In the genomic region with DNA sequence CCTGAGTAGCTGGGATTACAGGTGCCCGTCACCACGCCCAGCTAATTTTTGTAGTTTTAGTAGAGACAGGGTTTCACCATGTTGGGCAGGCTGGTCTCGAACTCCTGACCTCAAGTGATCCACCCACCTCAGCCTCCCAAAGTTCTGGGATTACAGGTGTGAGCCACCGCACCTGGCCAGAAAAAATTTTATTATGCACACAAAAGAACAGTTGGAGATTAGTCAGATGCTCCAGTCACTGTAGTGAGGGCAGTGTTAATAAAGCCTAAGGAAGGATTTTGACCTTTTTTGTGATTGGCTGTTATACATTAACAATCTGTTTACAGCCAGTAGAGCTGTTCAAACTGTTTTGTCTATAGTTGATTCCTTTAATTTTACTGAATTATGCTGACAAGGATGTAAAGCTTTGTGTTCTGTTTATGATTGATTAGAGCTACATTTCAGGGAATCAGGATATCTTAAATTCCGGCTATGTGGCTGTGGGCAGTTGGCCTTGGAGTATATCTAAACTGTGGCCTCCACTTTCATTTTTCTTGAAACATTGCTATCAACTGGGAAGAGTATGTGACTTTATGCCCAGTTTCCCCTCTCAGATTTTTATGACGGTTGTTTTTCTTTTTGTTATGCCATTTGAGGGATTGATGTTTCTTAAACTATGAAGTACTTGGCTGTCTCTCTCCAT, we compare ENCODE assay signal across 12 cellular contexts. TPM values are rescaled to one million over a fixed set of nuclear protein-coding genes. Genes with fewer than 3 reads are reported as not detected.
A peak's percentile ranks its signal among the peaks of the same experiment; 100 is the strongest.
DNase-seq lines count a peak whose midpoint lies in the region; ATAC-seq and TF ChIP-seq lines count a peak whose summit lies in the region.
"Had no signal": no experiment of that assay in that cellular context is flagged by ENCODE, and none has a peak within 500 bp of the region (broad histone marks: within the 10 kb centered on the region; RNA-seq: fewer than 3 reads in every experiment).

No MANE protein-coding gene starts in this region.

- no TSS peak for BruUV-seq in Panc1 (replicated peaks; lab: Mats Ljungman, UMichigan)

- H3K9ac ChIP-seq in mucosa of rectum (ENCODE audit: low read depth in 1 of 2, low read length in 2 of 2), result no peak overlapping the region
- H3K9ac ChIP-seq: neural progenitor cell had no signal

- ATAC-seq in Panc1, result peak; percentile 64
- no peak for ATAC-seq in stimulated activated naive CD8-positive, alpha-beta T cell treated with anti-CD3 and anti-CD28 coated beads, Interleukin-15, Interleukin-2, amounts not matched to agents 100 U/mL and 50 U/mL, for 24 hours
- ATAC-seq: Right ventricle myocardium inferior had no signal

- POLR2A ChIA-PET in Panc1 (lab: Charles Lee), result no interaction called here

- H3K9me3 ChIP-seq in Panc1 (ENCODE audit: control insufficient read depth, insufficient read depth, low read depth, low read length) (no peaks in the 10 kb centered on the region), mucosa of rectum (ENCODE audit: control insufficient read depth in 2 of 2, low read length in 2 of 2) (no peaks in the 10 kb centered on the region)
- H3K9me3 ChIP-seq: esophagus muscularis mucosa, right lobe of liver had no signal

- CTCF ChIA-PET in Panc1 (lab: Charles Lee), result no interaction called here

- no peak overlapping the region for H3K4me3 ChIP-seq in Panc1 (ENCODE audit: low read depth in 2 of 2, low read length in 2 of 2)
- H3K4me3 ChIP-seq in mucosa of rectum (ENCODE audit: low read length in 2 of 2), result no peak overlapping the region
- H3K4me3 ChIP-seq: esophagus muscularis mucosa, neural progenitor cell, right lobe of liver had no signal

- H3K36me3 ChIP-seq in Panc1 (ENCODE audit: control insufficient read depth, insufficient read depth, low read length), result no peaks in the 10 kb centered on the region
- no peaks in the 10 kb centered on the region for H3K36me3 ChIP-seq in mucosa of rectum (ENCODE audit: control insufficient read depth in 2 of 2, insufficient read depth in 2 of 2, low read length in 2 of 2)
- H3K36me3 ChIP-seq: neural progenitor cell, right lobe of liver had no signal

- TF ChIP-seq CTCF in Panc1 (IDR thresholded peaks at IDR 0.05), result no peak

- DNase-seq in Panc1 (ENCODE audit: low read depth, low spot score), result no peak
- DNase-seq in T-helper 9 cell, result no peak
- DNase-seq in stimulated activated naive CD8-positive, alpha-beta T cell treated with anti-CD3 and anti-CD28 coated beads, Interleukin-15, Interleukin-2, amounts not matched to agents 100 U/mL and 50 U/mL, for 24 hours, result no peak
- DNase-seq: AML-193, NCI-H1930, NCI-H69, right lobe of liver had no signal

- H3K27ac ChIP-seq in Panc1 (ENCODE audit: low read length) (peak overlapping the region; percentile 27; the same call in 1 of the 2 replicates), mucosa of rectum (ENCODE audit: low read depth in 2 of 2, low read length in 2 of 2) (peak overlapping the region; percentile 49 to 62)
- H3K27ac ChIP-seq: HL-60, neural progenitor cell, right lobe of liver had no signal

- in situ Hi-C loops in Panc1 (cut with HindIII; ENCODE audit: low pct_unique_long_range_greater_than_20kb, low sequenced_read_pairs), result no loop called here

- intact Hi-C loops in Panc1 (cut with micrococcal nuclease; ENCODE audit: unreplicated experiment), result no loop called here

- H3K27me3 ChIP-seq in Panc1 (ENCODE audit: control insufficient read depth, insufficient read depth, low read length), result no peaks in the 10 kb centered on the region
- no peaks in the 10 kb centered on the region for H3K27me3 ChIP-seq in mucosa of rectum (ENCODE audit: control insufficient read depth in 2 of 2, insufficient read depth in 2 of 2, low read length in 2 of 2)
- H3K27me3 ChIP-seq: esophagus muscularis mucosa, neural progenitor cell, right lobe of liver had no signal

- H3K4me1 ChIP-seq in Panc1 (ENCODE audit: control insufficient read depth, insufficient read depth, low read length) (peaks cover 7% of the 10 kb centered on the region; the same call in 1 of the 2 replicates), mucosa of rectum (ENCODE audit: control insufficient read depth in 2 of 2, insufficient read depth in 2 of 2, low read length in 2 of 2) (peaks cover 2 to 17% of the 10 kb centered on the region in 2 donors)
- H3K4me1 ChIP-seq: neural progenitor cell had no signal

RNA-seq across cellular contexts. Expression of gene ZSWIM3, which starts 9.9 kb away (rescaled TPM):
- total RNA-seq in Panc1 (2021; ENCODE audit: unreplicated experiment), result 3.6 TPM
- polyA plus RNA-seq in Panc1 (2012; ENCODE audit: insufficient read length), result 4.1 TPM

RNA-seq across cellular contexts. Expression of gene ACOT8, which starts 10.1 kb away (rescaled TPM):
- 21.1 TPM for total RNA-seq in Panc1 (2021; ENCODE audit: unreplicated experiment)
- 41.7 TPM for polyA plus RNA-seq in Panc1 (2012; ENCODE audit: insufficient read length)

RNA-seq across cellular contexts. Expression of gene ZSWIM1, which starts 13.8 kb away (rescaled TPM):
- 13.4 TPM for total RNA-seq in Panc1 (2021; ENCODE audit: unreplicated experiment)
- polyA plus RNA-seq in Panc1 (2012; ENCODE audit: insufficient read length), result 10.5 TPM

RNA-seq across cellular contexts. Expression of gene SPATA25, which starts 20.2 kb away (rescaled TPM):
- 1.8 TPM for total RNA-seq in Panc1 (2021; ENCODE audit: unreplicated experiment)
- 0.99 TPM for polyA plus RNA-seq in Panc1 (2012; ENCODE audit: insufficient read length)

RNA-seq across cellular contexts. Expression of gene NEURL2, which starts 23.7 kb away (rescaled TPM):
- total RNA-seq in Panc1 (2021; ENCODE audit: unreplicated experiment), result 3.0 TPM
- 4.1 TPM for polyA plus RNA-seq in Panc1 (2012; ENCODE audit: insufficient read length)
